8 cellular contexts compared by ENCODE assay signal in the genomic region with DNA sequence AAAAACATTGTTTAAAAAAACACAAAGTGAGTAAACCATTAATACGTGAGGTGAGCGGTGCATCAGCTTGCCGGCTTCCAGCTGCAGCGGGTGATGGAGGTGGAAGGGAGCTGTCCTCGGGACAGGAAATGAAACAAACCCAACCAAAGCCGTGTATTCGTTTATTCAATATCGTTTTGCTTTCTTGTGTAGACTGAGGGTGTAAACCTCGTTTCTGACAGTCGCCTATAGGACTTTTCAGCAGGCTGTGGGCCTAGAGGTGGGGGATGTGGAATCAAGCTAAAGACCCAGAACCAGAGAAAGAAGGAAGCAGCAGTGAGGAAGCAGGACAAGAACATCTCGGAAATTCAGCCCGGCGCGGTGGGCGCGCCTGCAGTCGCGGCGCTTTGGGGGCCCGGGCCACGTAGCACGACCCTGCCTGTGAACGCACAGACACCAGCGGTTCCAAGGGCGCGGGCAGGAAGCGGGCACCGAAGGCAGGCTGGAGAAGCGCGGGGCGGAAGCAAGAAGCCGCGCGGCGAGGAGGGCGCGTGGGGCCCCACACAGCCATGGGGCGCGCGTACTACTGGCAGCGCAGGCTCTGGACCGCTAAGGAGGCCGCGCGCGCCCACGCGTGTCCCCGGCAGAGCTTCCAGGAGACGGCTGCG. TPM values are rescaled to one million over a fixed set of nuclear protein-coding genes. Genes with fewer than 3 reads are reported as not detected.
A peak's percentile ranks its signal among the peaks of the same experiment; 100 is the strongest.
DNase-seq lines count a peak whose midpoint lies in the region; ATAC-seq, FAIRE-seq and TF ChIP-seq lines count a peak whose summit lies in the region.

No MANE protein-coding gene starts in this region.

- in situ Hi-C loops in mammary epithelial cell (cut with MboI; ENCODE audit: low sequenced_read_pairs in 2 of 2): no loop called here

- peaks cover 10 to 11% of the 10 kb centered on the region in 2 donors for H3K36me3 Mint-ChIP-seq in CD4-positive, alpha-beta memory T cell

- H3K4me1 ChIP-seq in CD4-positive, alpha-beta memory T cell (ENCODE audit: insufficient read depth, low read length): peaks cover 30% of the 10 kb centered on the region
- H3K4me1 ChIP-seq in mammary epithelial cell (ENCODE audit: insufficient read depth, low read length): peaks cover 6% of the 10 kb centered on the region

- H3K4me2 ChIP-seq in mammary epithelial cell (ENCODE audit: insufficient read depth, low read depth, low read length): peak overlapping the region; percentile 75

- POLR2A ChIA-PET in CD4-positive, alpha-beta memory T cell (lab: Charles Lee; ENCODE audit: partially characterized antibody): interaction anchor here (0.8 to 1.5 kb wide), 6 partner anchors 12 to 965 kb away, joined by 3 to 9 read pairs (median 4); partner anchors contain the start of gene CTDP1

- H3K27ac Mint-ChIP-seq in CD4-positive, alpha-beta memory T cell: peak overlapping the region; percentile 99 to 100 (median 99)

- peaks cover 27% of the 10 kb centered on the region for H3K79me2 ChIP-seq in mammary epithelial cell (ENCODE audit: insufficient read depth, low read length)

- TF ChIP-seq CTCF in mammary epithelial cell (conservative IDR thresholded peaks at IDR 0.05 in 1 of 2, IDR thresholded peaks at IDR 0.05 in 1 of 2; ENCODE audit: extremely low read depth in 1 of 2, insufficient read depth in 1 of 2, low read depth in 1 of 2, low read length in 2 of 2): no peak
- no peak for TF ChIP-seq CTCF in D721Med (IDR thresholded peaks at IDR 0.05; ENCODE audit: insufficient read depth, missing control alignments)

- H3K9ac ChIP-seq in mammary epithelial cell (ENCODE audit: insufficient read depth, low read length): no peak overlapping the region

- peaks cover 23 to 58% (median 37%) of the 10 kb centered on the region in 4 donors for H3K4me1 Mint-ChIP-seq in CD4-positive, alpha-beta memory T cell

- H3K9me3 ChIP-seq in CD4-positive, alpha-beta memory T cell (ENCODE audit: control insufficient read depth in 1 of 2, low read length in 2 of 2): no peaks in the 10 kb centered on the region
- H3K9me3 ChIP-seq in mammary epithelial cell (replicated peaks; ENCODE audit: insufficient read depth, low read length): no peaks in the 10 kb centered on the region

- H2AFZ ChIP-seq in mammary epithelial cell (ENCODE audit: low read depth, low read length): peak overlapping the region; percentile 96

- no peak for FAIRE-seq in D721Med (lab: Jason Lieb, UNC)

- peak overlapping the region in 1 of 2 donors; percentile 69 for H3K4me3 ChIP-seq in CD4-positive, alpha-beta memory T cell (ENCODE audit: low read length in 2 of 2)
- H3K4me3 ChIP-seq in mammary epithelial cell (replicated peaks in 1 of 3; ENCODE audit: insufficient read depth in 1 of 3, low read depth in 2 of 3, low read length in 3 of 3): peak overlapping the region; percentile 24 to 92 (median 57)

- WGBS in mammary epithelial cell (ENCODE audit: low coverage, missing lambda C conversion rate): 60% methylated on average over 19 of the region's 51 CpGs

- CTCF ChIA-PET in CD4-positive, alpha-beta memory T cell (lab: Charles Lee; ENCODE audit: partially characterized antibody): no interaction called here
- CTCF ChIA-PET in mammary epithelial cell (lab: Charles Lee; ENCODE audit: low non-redundant PET): no interaction called here

- no peaks in the 10 kb centered on the region for H3K36me3 ChIP-seq in CD4-positive, alpha-beta memory T cell (ENCODE audit: insufficient read depth, low read length)
- H3K36me3 ChIP-seq in mammary epithelial cell (ENCODE audit: insufficient read depth, low read length): no peaks in the 10 kb centered on the region

- intact Hi-C loops in CD4-positive, alpha-beta memory T cell (cut with micrococcal nuclease): loop anchor here (2.0 to 10.0 kb wide), 3 partner anchors 178 to 454 kb away; no protein-coding TSS in a partner anchor
- intact Hi-C loops in mammary epithelial cell (cut with micrococcal nuclease): loop anchor here (5.0 kb wide), 1 partner anchor 81 kb away; no protein-coding TSS in a partner anchor

- H3K27me3 Mint-ChIP-seq in CD4-positive, alpha-beta memory T cell: peaks cover 0 to 5% of the 10 kb centered on the region in 2 donors

- no peak for DNase-seq in CD4-positive, alpha-beta memory T cell
- DNase-seq in NCI-H748 (lab: John Stamatoyannopoulos, UW; ENCODE audit: unreplicated experiment) (peak; percentile 46), mammary epithelial cell (no peak), medulla oblongata (ENCODE audit: extremely low spot score) (peak; percentile 46), superior temporal gyrus (ENCODE audit: extremely low spot score) (peak; percentile 40), D721Med (ENCODE audit: insufficient read length, low spot score) (no peak), activated gamma-delta T cell (lab: John Stamatoyannopoulos, UW) (no peak)

- H4K20me1 ChIP-seq in mammary epithelial cell (ENCODE audit: insufficient read depth, low read length): no peaks in the 10 kb centered on the region

- peak; percentile 33 for ATAC-seq in GM21526 (IDR thresholded peaks at IDR 0.05; ENCODE audit: low FRiP score, unreplicated experiment)

- no peaks in the 10 kb centered on the region for H3K27me3 ChIP-seq in CD4-positive, alpha-beta memory T cell (ENCODE audit: insufficient read depth, low read length)
- no peaks in the 10 kb centered on the region for H3K27me3 ChIP-seq in mammary epithelial cell (ENCODE audit: insufficient read depth, low read length)

- BruUV-seq in mammary epithelial cell (replicated peaks; lab: Mats Ljungman, UMichigan): TSS peak; percentile 61

- peak overlapping the region; percentile 89 to 100 (median 95) for H3K4me3 Mint-ChIP-seq in CD4-positive, alpha-beta memory T cell

- peaks cover 0 to 8% (median 0%) of the 10 kb centered on the region in 8 donors for H3K9me3 Mint-ChIP-seq in CD4-positive, alpha-beta memory T cell

- dilution Hi-C loops in mammary epithelial cell (cut with HindIII; ENCODE audit: low sequenced_read_pairs): no loop called here

- peak overlapping the region; percentile 98 for H3K27ac ChIP-seq in CD4-positive, alpha-beta memory T cell (ENCODE audit: low read depth, low read length)
- H3K27ac ChIP-seq in mammary epithelial cell (ENCODE audit: insufficient read depth, low read depth, low read length): no peak overlapping the region

RNA-seq across cellular contexts. Expression of gene ATP9B, which starts 0.8 kb away (rescaled TPM):
- 10 to 100 TPM; 73.2 to 76.4 TPM for total RNA-seq in CD4-positive, alpha-beta memory T cell
- polyA plus RNA-seq in CD4-positive, alpha-beta memory T cell: 10 to 100 TPM; 11.8 to 26.5 TPM
- 10 to 100 TPM; 17.5 to 19.8 TPM for total RNA-seq in mammary epithelial cell
- 9.3 TPM for polyA plus RNA-seq in mammary epithelial cell
- 9.9 TPM for polyA minus RNA-seq in mammary epithelial cell

Comparison
In these comparisons a context has a peak if more than half of its experiments do, and no peak if none do; other contexts are left out.
1. DNase-seq: peak in NCI-H748 (single experiment), medulla oblongata (single experiment) and superior temporal gyrus (single experiment); none in CD4-positive, alpha-beta memory T cell (0 of 5), mammary epithelial cell (single experiment), D721Med (single experiment) and activated gamma-delta T cell (single experiment).